20 cellular contexts compared by ENCODE assay signal in genomic region chr1:208256556-208256955, GRCh38.
"Had no signal": no experiment of that assay in that cellular context is flagged by ENCODE, and none has a peak within 500 bp of the region (broad histone marks: within the 10 kb centered on the region; RNA-seq: fewer than 3 reads in every experiment).

No MANE protein-coding gene starts in this region.

- H3K27me3 ChIP-seq: left lung, ovary, testis, upper lobe of left lung had no signal

- H3K9me3 ChIP-seq: mucosa of descending colon, ovary, testis, upper lobe of left lung had no signal

- H3K27ac ChIP-seq: left lung, ovary, psoas muscle, skin epidermis, testis, upper lobe of left lung, WERI-Rb-1 had no signal

- H3K36me3 ChIP-seq: left lung, ovary, upper lobe of left lung, WERI-Rb-1 had no signal

- H3K4me3 ChIP-seq: left lung, mucosa of descending colon, ovary, psoas muscle, skin epidermis, testis, upper lobe of left lung had no signal

- ATAC-seq: activated naive CD4-positive, alpha-beta T cell treated with anti-CD3 and anti-CD28 coated beads, Interleukin-2, amount 50 U/mL, for 72 hours; activated T-cell treated with anti-CD3 and anti-CD28 coated beads, Interleukin-2, amount 50 U/mL, for 72 hours; effector memory CD8-positive, alpha-beta T cell; left lung; mucosa of descending colon; psoas muscle; right cardiac atrium; stimulated activated memory B cell treated with anti-CD40 and anti-IgM and Interleukin-4, amounts not matched to agents 10 μg/mL and 1 μg/mL and 100 μg/mL, for 72 hours; T-helper 17 cell had no signal

- H3K4me1 ChIP-seq: psoas muscle had no signal

- DNase-seq: activated CD4-positive, alpha-beta T cell treated with anti-CD3 and anti-CD28 coated beads for 1 hour; activated CD4-positive, alpha-beta T cell treated with anti-CD3 and anti-CD28 coated beads, Interleukin-2, amount 50 U/mL, for 4 hours; activated gamma-delta T cell treated with Interleukin-2 at 50 U/mL for 16 hours; activated T-cell treated with anti-CD3 and anti-CD28 coated beads, Interleukin-2, amount 50 U/mL, for 72 hours; effector memory CD8-positive, alpha-beta T cell; head of caudate nucleus; left lung; mucosa of descending colon; naive B cell; ovary; psoas muscle; right cardiac atrium; stimulated activated CD4-positive, alpha-beta T cell treated with anti-CD3 and anti-CD28 coated beads, Interleukin-4, amount 100 ng/mL, for 4 hours; T-helper 17 cell; testis; upper lobe of left lung; WERI-Rb-1 had no signal
